Comparison of ENCODE assay signal across 21 cellular contexts in the genomic region with DNA sequence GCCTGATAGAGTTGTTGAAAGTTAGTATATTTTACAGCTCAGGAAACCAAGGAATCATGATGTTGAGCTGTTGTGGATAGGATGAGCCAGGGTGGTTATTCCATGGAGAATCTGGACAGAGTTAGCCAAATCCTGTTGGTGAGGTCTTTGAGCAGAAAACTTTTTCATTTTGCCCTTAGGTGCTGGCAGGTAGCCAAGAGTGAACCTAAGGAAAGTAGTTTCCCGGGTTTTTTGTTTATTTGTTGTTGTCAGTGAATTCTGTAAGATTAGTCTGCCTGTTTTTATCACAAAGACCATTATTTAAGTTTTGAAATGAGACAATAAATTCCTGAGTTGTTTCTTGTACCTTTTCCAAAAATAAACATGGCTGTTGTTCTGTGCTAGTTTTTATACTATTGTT.
DNase-seq lines count a peak whose midpoint lies in the region; ATAC-seq and TF ChIP-seq lines count a peak whose summit lies in the region.
"Had no signal": no experiment of that assay in that cellular context is flagged by ENCODE, and none has a peak within 500 bp of the region (broad histone marks: within the 10 kb centered on the region; RNA-seq: fewer than 3 reads in every experiment).

No MANE protein-coding gene starts in this region.

- H3K27ac Mint-ChIP-seq in activated CD4-positive, alpha-beta memory T cell treated with anti-CD3 and anti-CD28 coated beads for 36 hours: no peak overlapping the region
- H3K27ac Mint-ChIP-seq: B cell, T-cell had no signal

- H3F3A ChIP-seq in PC-3 (ENCODE audit: low read length, unreplicated experiment): no peaks in the 10 kb centered on the region

- H3K9me2 ChIP-seq in PC-3 (replicated peaks; ENCODE audit: low read length) (no peaks in the 10 kb centered on the region), hepatocyte (replicated peaks; ENCODE audit: insufficient read depth) (no peaks in the 10 kb centered on the region)

- H3K4me1 Mint-ChIP-seq in activated CD4-positive, alpha-beta memory T cell treated with anti-CD3 and anti-CD28 coated beads for 36 hours (ENCODE audit: low read depth): no peaks in the 10 kb centered on the region
- H3K4me1 Mint-ChIP-seq: B cell had no signal

- H3K4me1 ChIP-seq in HEK293 (ENCODE audit: control insufficient read depth, insufficient read depth, low read length) (peaks cover 3% of the 10 kb centered on the region; the same call in 1 of the 2 replicates), PC-3 (ENCODE audit: insufficient read depth, low read length) (no peaks in the 10 kb centered on the region), hepatocyte (ENCODE audit: insufficient read depth) (peaks cover 8% of the 10 kb centered on the region)

- H3K4me3 Mint-ChIP-seq in activated CD4-positive, alpha-beta memory T cell treated with anti-CD3 and anti-CD28 coated beads for 36 hours: no peak overlapping the region
- H3K4me3 Mint-ChIP-seq: B cell, T-cell had no signal

- no peaks in the 10 kb centered on the region for H3K27me3 Mint-ChIP-seq in activated CD4-positive, alpha-beta memory T cell treated with anti-CD3 and anti-CD28 coated beads for 36 hours
- H3K27me3 Mint-ChIP-seq: B cell, T-cell had no signal

- H3K27ac ChIP-seq in 22Rv1: peak overlapping the region; percentile 1
- no peak overlapping the region for H3K27ac ChIP-seq in HEK293 (ENCODE audit: extremely low read depth, low read depth, low read length)
- H3K27ac ChIP-seq in PC-3 (ENCODE audit: low read length): no peak overlapping the region
- no peak overlapping the region for H3K27ac ChIP-seq in hepatocyte
- H3K27ac ChIP-seq: A549, GM23248 had no signal

- H3K9me3 ChIP-seq in HEK293 (ENCODE audit: control insufficient read depth, insufficient read depth, low read depth, low read length) (no peaks in the 10 kb centered on the region), PC-3 (ENCODE audit: low read length) (peaks cover 21% of the 10 kb centered on the region; the same call in 1 of the 2 replicates), hepatocyte (ENCODE audit: low read depth) (no peaks in the 10 kb centered on the region)

- ATAC-seq in PC-3: no peak
- ATAC-seq in GM21529 (IDR thresholded peaks at IDR 0.05; ENCODE audit: unreplicated experiment): no peak
- ATAC-seq: A549, GM12878, Panc1, T-cell had no signal

- peak; percentile 15 for DNase-seq in PC-3
- DNase-seq in hepatocyte (ENCODE audit: low spot score): peak; percentile 26
- DNase-seq in activated CD4-positive, alpha-beta memory T cell treated with anti-CD3 and anti-CD28 coated beads for 36 hours: no peak
- DNase-seq in NCI-H446 (lab: John Stamatoyannopoulos, UW): no peak
- DNase-seq: DMS79; GM23248; NCI-H1105; NCI-H146; NCI-H2081; NCI-H510A; NCI-H748 treated with DMSO at 0.1 percent for 48 hours; NK-92 treated with Interleukin-12 subunit alpha and Interleukin-12 subunit beta, amount 100 ng/mL, for 24 hours; T-cell had no signal

- H3K79me2 ChIP-seq in PC-3 (ENCODE audit: low read length) (no peaks in the 10 kb centered on the region), hepatocyte (peaks cover 37% of the 10 kb centered on the region)

- H2AFZ ChIP-seq in PC-3 (ENCODE audit: low read length): no peak overlapping the region
- H2AFZ ChIP-seq in hepatocyte: no peak overlapping the region
- H2AFZ ChIP-seq: GM23248 had no signal

- H3K4me3 ChIP-seq in HEK293 (ENCODE audit: low read depth, low read length) (no peak overlapping the region), PC-3 (ENCODE audit: low read length) (no peak overlapping the region), hepatocyte (no peak overlapping the region)
- H3K4me3 ChIP-seq: A549, GM12878, GM23248, HAP-1 had no signal

- H3K4me2 ChIP-seq in PC-3 (ENCODE audit: low read length) (no peak overlapping the region), hepatocyte (no peak overlapping the region)
- H3K4me2 ChIP-seq: A549 had no signal

- no TSS peak for BruUV-seq in PC-3 (replicated peaks; lab: Mats Ljungman, UMichigan)

- CTCF ChIA-PET in HEK293 (lab: Yijun Ruan, JAX): no interaction called here
- CTCF ChIA-PET in PC-3 (lab: Charles Lee): interaction anchor here (0.6 kb wide), 1 partner anchor 61 kb away, joined by 10 read pairs; no protein-coding TSS in a partner anchor
- CTCF ChIA-PET in activated CD4-positive, alpha-beta memory T cell treated with anti-CD3 and anti-CD28 coated beads for 36 hours (lab: Charles Lee): no interaction called here

- H3K27me3 ChIP-seq in PC-3 (ENCODE audit: low read length): no peaks in the 10 kb centered on the region
- no peaks in the 10 kb centered on the region for H3K27me3 ChIP-seq in hepatocyte

- no peak for TF ChIP-seq CTCF in 22Rv1 (IDR thresholded peaks at IDR 0.05)
- TF ChIP-seq CTCF in HEK293 (tag by site-specific recombination; IDR thresholded peaks at IDR 0.05): no peak
- no peak for TF ChIP-seq CTCF in PC-3 (conservative IDR thresholded peaks at IDR 0.05; ENCODE audit: low read depth, low read length)
- no peak for TF ChIP-seq CTCF in hepatocyte (IDR thresholded peaks at IDR 0.05; ENCODE audit: poor library complexity)

- POLR2A ChIA-PET in HEK293 (lab: Yijun Ruan, JAX): no interaction called here
- POLR2A ChIA-PET in PC-3 (lab: Charles Lee; ENCODE audit: unreplicated experiment): interaction anchor here (0.7 kb wide), 1 partner anchor 649 kb away, joined by 3 read pairs; no protein-coding TSS in a partner anchor
- POLR2A ChIA-PET in activated CD4-positive, alpha-beta memory T cell treated with anti-CD3 and anti-CD28 coated beads for 36 hours (lab: Charles Lee): no interaction called here

- no peak overlapping the region for H3K9ac ChIP-seq in PC-3 (ENCODE audit: low read length)
- H3K9ac ChIP-seq: GM23248 had no signal

- H3K36me3 ChIP-seq in HEK293 (ENCODE audit: control insufficient read depth in 2 of 2, insufficient read depth in 1 of 2, low read length in 2 of 2): no peaks in the 10 kb centered on the region
- H3K36me3 ChIP-seq in PC-3 (ENCODE audit: low read depth, low read length): peaks cover 10% of the 10 kb centered on the region
- H3K36me3 ChIP-seq in hepatocyte (replicated peaks; ENCODE audit: insufficient read depth, low read depth): no peaks in the 10 kb centered on the region
- H3K36me3 ChIP-seq: HAP-1 had no signal

- H3K36me3 Mint-ChIP-seq in activated CD4-positive, alpha-beta memory T cell treated with anti-CD3 and anti-CD28 coated beads for 36 hours: peaks cover 25% of the 10 kb centered on the region

- H3K9me3 Mint-ChIP-seq in activated CD4-positive, alpha-beta memory T cell treated with anti-CD3 and anti-CD28 coated beads for 36 hours: peaks cover 20% of the 10 kb centered on the region

- H4K20me1 ChIP-seq in PC-3 (ENCODE audit: low read length) (no peaks in the 10 kb centered on the region), hepatocyte (ENCODE audit: insufficient read depth, poor library complexity, severe bottlenecking) (no peaks in the 10 kb centered on the region)

- WGBS in hepatocyte (ENCODE audit: low lambda C conversion rate, missing lambda C conversion rate): 29% methylated on average over 1 of the region's 1 CpG

- intact Hi-C loops in PC-3 (cut with micrococcal nuclease): no loop called here
- intact Hi-C loops in activated CD4-positive, alpha-beta memory T cell treated with anti-CD3 and anti-CD28 coated beads for 36 hours (cut with micrococcal nuclease): no loop called here

TF ChIP-seq in HEK293, 187 proteins besides CTCF, POLR2A, EP300 and RAD21 (continues in another document):
- TF ChIP-seq BCL11A (tag by site-specific recombination; IDR thresholded peaks at IDR 0.05; ENCODE audit: low read depth) (no peak), ZNF433 (tag by site-specific recombination; IDR thresholded peaks at IDR 0.05; ENCODE audit: low read depth) (no peak), ZEB2 (tag by site-specific recombination; IDR thresholded peaks at IDR 0.05) (no peak), IKZF3 (tag by site-specific recombination; IDR thresholded peaks at IDR 0.05) (0 out of 2 replicates have a peak, but pooled peaks have one; percentile 11), ZNF302 (tag by site-specific recombination; IDR thresholded peaks at IDR 0.05; ENCODE audit: low read depth) (no peak), ZBTB7A (tag by site-specific recombination; IDR thresholded peaks at IDR 0.05; ENCODE audit: low read depth) (no peak), ZNF701 (tag by site-specific recombination; IDR thresholded peaks at IDR 0.05) (no peak), ZNF324 (tag by site-specific recombination; IDR thresholded peaks at IDR 0.05) (no peak), ZNF670 (tag by site-specific recombination; IDR thresholded peaks at IDR 0.05; ENCODE audit: low read depth) (no peak), ZNF544 (tag by site-specific recombination; IDR thresholded peaks at IDR 0.05) (0 out of 2 replicates have a peak, but pooled peaks have one; percentile 63)
- TF ChIP-seq, protein P1, sequence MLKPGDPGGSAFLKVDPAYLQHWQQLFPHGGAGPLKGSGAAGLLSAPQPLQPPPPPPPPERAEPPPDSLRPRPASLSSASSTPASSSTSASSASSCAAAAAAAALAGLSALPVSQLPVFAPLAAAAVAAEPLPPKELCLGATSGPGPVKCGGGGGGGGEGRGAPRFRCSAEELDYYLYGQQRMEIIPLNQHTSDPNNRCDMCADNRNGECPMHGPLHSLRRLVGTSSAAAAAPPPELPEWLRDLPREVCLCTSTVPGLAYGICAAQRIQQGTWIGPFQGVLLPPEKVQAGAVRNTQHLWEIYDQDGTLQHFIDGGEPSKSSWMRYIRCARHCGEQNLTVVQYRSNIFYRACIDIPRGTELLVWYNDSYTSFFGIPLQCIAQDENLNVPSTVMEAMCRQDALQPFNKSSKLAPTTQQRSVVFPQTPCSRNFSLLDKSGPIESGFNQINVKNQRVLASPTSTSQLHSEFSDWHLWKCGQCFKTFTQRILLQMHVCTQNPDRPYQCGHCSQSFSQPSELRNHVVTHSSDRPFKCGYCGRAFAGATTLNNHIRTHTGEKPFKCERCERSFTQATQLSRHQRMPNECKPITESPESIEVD (tag by site-specific recombination; IDR thresholded peaks at IDR 0.05): peak; percentile 85
- TF ChIP-seq, protein P2, sequence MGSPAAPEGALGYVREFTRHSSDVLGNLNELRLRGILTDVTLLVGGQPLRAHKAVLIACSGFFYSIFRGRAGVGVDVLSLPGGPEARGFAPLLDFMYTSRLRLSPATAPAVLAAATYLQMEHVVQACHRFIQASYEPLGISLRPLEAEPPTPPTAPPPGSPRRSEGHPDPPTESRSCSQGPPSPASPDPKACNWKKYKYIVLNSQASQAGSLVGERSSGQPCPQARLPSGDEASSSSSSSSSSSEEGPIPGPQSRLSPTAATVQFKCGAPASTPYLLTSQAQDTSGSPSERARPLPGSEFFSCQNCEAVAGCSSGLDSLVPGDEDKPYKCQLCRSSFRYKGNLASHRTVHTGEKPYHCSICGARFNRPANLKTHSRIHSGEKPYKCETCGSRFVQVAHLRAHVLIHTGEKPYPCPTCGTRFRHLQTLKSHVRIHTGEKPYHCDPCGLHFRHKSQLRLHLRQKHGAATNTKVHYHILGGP (tag by site-specific recombination; IDR thresholded peaks at IDR 0.05): peak; percentile 61; the same call in 1 of the 2 replicates

Comparison
In these comparisons a context has a peak if more than half of its experiments do, and no peak if none do; other contexts are left out.
1. DNase-seq: peak in PC-3 (single experiment) and hepatocyte (single experiment); none in activated CD4-positive, alpha-beta memory T cell treated with anti-CD3 and anti-CD28 coated beads for 36 hours (single experiment) and NCI-H446 (0 of 2).